Comparison of ENCODE assay signal across 13 cellular contexts in genomic region chr12:51245476-51246253, GRCh38. TPM values are rescaled to one million over a fixed set of nuclear protein-coding genes. Genes with fewer than 3 reads are reported as not detected.
A peak's percentile ranks its signal among the peaks of the same experiment; 100 is the strongest.
DNase-seq lines count a peak whose midpoint lies in the region; ATAC-seq and TF ChIP-seq lines count a peak whose summit lies in the region.
"Had no signal": no experiment of that assay in that cellular context is flagged by ENCODE, and none has a peak within 500 bp of the region (broad histone marks: within the 10 kb centered on the region; RNA-seq: fewer than 3 reads in every experiment).

No MANE protein-coding gene starts in this region.

- peak overlapping the region; percentile 85 for H3K27ac Mint-ChIP-seq in activated CD4-positive, alpha-beta memory T cell treated with anti-CD3 and anti-CD28 coated beads for 36 hours

- TF ChIP-seq CTCF in left ventricle myocardium inferior (IDR thresholded peaks at IDR 0.05; ENCODE audit: borderline replicate concordance) = no peak
- TF ChIP-seq CTCF in heart right ventricle (IDR thresholded peaks at IDR 0.05) = no peak
- no peak for TF ChIP-seq CTCF in left lung (IDR thresholded peaks at IDR 0.05)
- TF ChIP-seq CTCF in upper lobe of left lung (IDR thresholded peaks at IDR 0.05) = no peak

- TF ChIP-seq POLR2A in upper lobe of left lung (IDR thresholded peaks at IDR 0.05) = no peak

- H3K27ac ChIP-seq in left ventricle myocardium inferior (replicated peaks) (peak overlapping the region; percentile 51), heart right ventricle (peak overlapping the region in 4 of 10 donors; percentile 36 to 86 (median 69)), left lung (peak overlapping the region; percentile 9 to 78), upper lobe of left lung (peak overlapping the region; percentile 50 to 84 (median 70))
- H3K27ac ChIP-seq: ovary, RWPE1 had no signal

- H3K36me3 ChIP-seq in left ventricle myocardium inferior (peaks cover 39% of the 10 kb centered on the region), heart right ventricle (peaks cover 0 to 62% (median 36%) of the 10 kb centered on the region in 9 donors), left lung (peaks cover 0 to 45% of the 10 kb centered on the region in 2 donors), upper lobe of left lung (peaks cover 13 to 50% (median 38%) of the 10 kb centered on the region in 4 donors)
- H3K36me3 ChIP-seq: ovary had no signal

- intact Hi-C loops in left ventricle myocardium inferior (cut with micrococcal nuclease) = no loop called here
- intact Hi-C loops in heart right ventricle (cut with DNase I) = loop anchor here in 4 of 10 donors (1.0 to 10.0 kb wide), 2 partner anchors 25 to 201 kb away; partner anchors contain the start of genes LETMD1 (in 3 of the 4) and SMAGP (in 1 of the 4)
- intact Hi-C loops in activated CD4-positive, alpha-beta memory T cell treated with anti-CD3 and anti-CD28 coated beads for 36 hours (cut with micrococcal nuclease) = loop anchor here (2.0 to 10.0 kb wide), 2 partner anchors 163 to 481 kb away; partner anchors contain the start of genes ATF1 and CSRNP2
- intact Hi-C loops in left lung (cut with DNase I) = no loop called here

- no peak overlapping the region for H3K4me3 ChIP-seq in left ventricle myocardium inferior
- no peak overlapping the region for H3K4me3 ChIP-seq in heart right ventricle
- H3K4me3 ChIP-seq in left lung = no peak overlapping the region
- H3K4me3 ChIP-seq in upper lobe of left lung = no peak overlapping the region
- H3K4me3 ChIP-seq: ovary, tibial nerve had no signal

- no peaks in the 10 kb centered on the region for H3K27me3 Mint-ChIP-seq in activated CD4-positive, alpha-beta memory T cell treated with anti-CD3 and anti-CD28 coated beads for 36 hours

- H3K4me1 Mint-ChIP-seq in activated CD4-positive, alpha-beta memory T cell treated with anti-CD3 and anti-CD28 coated beads for 36 hours (ENCODE audit: low read depth) = peaks cover 51% of the 10 kb centered on the region

- 88 to 90% methylated on average over 11 of the region's 11 CpGs for WGBS in heart right ventricle, 2 donors
- 81 to 82% methylated on average over 11 of the region's 11 CpGs for WGBS in upper lobe of left lung, 2 donors

- DNase-seq in left ventricle myocardium inferior (no peak), heart right ventricle (no peak), left lung (no peak), upper lobe of left lung (no peak), NCI-H187 (lab: John Stamatoyannopoulos, UW) (no peak), NCI-H345 (lab: John Stamatoyannopoulos, UW) (no peak)
- no peak for DNase-seq in activated CD4-positive, alpha-beta memory T cell treated with anti-CD3 and anti-CD28 coated beads for 36 hours
- DNase-seq: NCI-H2171, ovary had no signal

- H3K36me3 Mint-ChIP-seq in activated CD4-positive, alpha-beta memory T cell treated with anti-CD3 and anti-CD28 coated beads for 36 hours = peaks cover 23% of the 10 kb centered on the region

- no peaks in the 10 kb centered on the region for H3K9me3 Mint-ChIP-seq in activated CD4-positive, alpha-beta memory T cell treated with anti-CD3 and anti-CD28 coated beads for 36 hours

- ATAC-seq in heart right ventricle (no peak), left lung (no peak), upper lobe of left lung (ENCODE audit: low FRiP score in 2 of 2) (no peak), GM18861 (IDR thresholded peaks at IDR 0.05; ENCODE audit: unreplicated experiment) (no peak)

- POLR2A ChIA-PET in activated CD4-positive, alpha-beta memory T cell treated with anti-CD3 and anti-CD28 coated beads for 36 hours (lab: Charles Lee) = interaction anchor here (0.7 to 1.0 kb wide), 2 partner anchors 25 to 524 kb away, joined by 4 read pairs; no protein-coding TSS in a partner anchor

- H3K4me3 Mint-ChIP-seq in activated CD4-positive, alpha-beta memory T cell treated with anti-CD3 and anti-CD28 coated beads for 36 hours = peak overlapping the region; percentile 15

- no peak for TF ChIP-seq EP300 in upper lobe of left lung (IDR thresholded peaks at IDR 0.05)

- H3K9me3 ChIP-seq in left ventricle myocardium inferior (replicated peaks) (no peaks in the 10 kb centered on the region), heart right ventricle (no peaks in the 10 kb centered on the region), left lung (no peaks in the 10 kb centered on the region), upper lobe of left lung (no peaks in the 10 kb centered on the region)
- H3K9me3 ChIP-seq: BE2C, ovary, tibial nerve had no signal

- H3K27me3 ChIP-seq in left ventricle myocardium inferior (ENCODE audit: low read depth) (no peaks in the 10 kb centered on the region), heart right ventricle (no peaks in the 10 kb centered on the region), left lung (no peaks in the 10 kb centered on the region), upper lobe of left lung (no peaks in the 10 kb centered on the region)
- H3K27me3 ChIP-seq: BE2C, ovary, tibial nerve had no signal

- H3K4me1 ChIP-seq in left ventricle myocardium inferior (peaks cover 53% of the 10 kb centered on the region), heart right ventricle (peaks cover 5 to 72% (median 32%) of the 10 kb centered on the region in 9 donors), left lung (peaks cover 12 to 80% of the 10 kb centered on the region in 2 donors), upper lobe of left lung (peaks cover 42 to 58% (median 53%) of the 10 kb centered on the region in 4 donors)

- CTCF ChIA-PET in activated CD4-positive, alpha-beta memory T cell treated with anti-CD3 and anti-CD28 coated beads for 36 hours (lab: Charles Lee) = interaction anchor here (0.9 to 1.9 kb wide), 3 partner anchors 17 to 844 kb away, joined by 3 to 7 read pairs (median 6); no protein-coding TSS in a partner anchor

RNA-seq across cellular contexts. Expression of gene DAZAP2, which starts 7.0 kb away (rescaled TPM):
- total RNA-seq in left ventricle myocardium inferior (179 TPM), heart right ventricle (100 to 1,000 TPM; 140 to 185 (median 165) TPM), left lung (100 to 1,000 TPM; 199 to 221 TPM), upper lobe of left lung (100 to 1,000 TPM; 182 to 492 (median 236) TPM)
- 100 to 1,000 TPM in 1 of 2 donors, 10 to 100 TPM in 1; 39.7 to 228 TPM for polyA plus RNA-seq in heart right ventricle
- 100 to 1,000 TPM; 106 to 119 TPM for total RNA-seq in activated CD4-positive, alpha-beta memory T cell treated with anti-CD3 and anti-CD28 coated beads for 36 hours

RNA-seq across cellular contexts. Expression of gene SMAGP, which starts 24.6 kb away (rescaled TPM):
- total RNA-seq in left ventricle myocardium inferior (3.3 TPM), heart right ventricle (1 to 10 TPM; 2.0 to 6.9 (median 3.5) TPM), left lung (10 to 100 TPM; 24.1 to 35.6 TPM), upper lobe of left lung (10 to 100 TPM; 25.1 to 58.2 (median 28.8) TPM)
- polyA plus RNA-seq in heart right ventricle = 1 to 10 TPM; 3.6 to 7.3 TPM
- under 1 TPM; 0.55 to 0.73 TPM for total RNA-seq in activated CD4-positive, alpha-beta memory T cell treated with anti-CD3 and anti-CD28 coated beads for 36 hours

RNA-seq across cellular contexts. Expression of gene POU6F1, which starts 27.8 kb away (rescaled TPM):
- total RNA-seq in left ventricle myocardium inferior (9.9 TPM), heart right ventricle (10 to 100 TPM in 1 of 10 donors, 1 to 10 TPM in 9; 4.9 to 13.9 (median 7.8) TPM), left lung (10 to 100 TPM; 11.6 to 12.6 TPM), upper lobe of left lung (10 to 100 TPM in 4 of 6 donors, 1 to 10 TPM in 2; 6.8 to 28.3 (median 12.9) TPM)
- 10 to 100 TPM in 1 of 2 donors, 1 to 10 TPM in 1; 4.1 to 10.1 TPM for polyA plus RNA-seq in heart right ventricle
- total RNA-seq in activated CD4-positive, alpha-beta memory T cell treated with anti-CD3 and anti-CD28 coated beads for 36 hours = 10 to 100 TPM; 12.1 to 12.4 TPM
